13 cellular contexts compared by ENCODE assay signal in genomic region chr6:100300221-100300736, GRCh38.
DNase-seq lines count a peak whose midpoint lies in the region; ATAC-seq, FAIRE-seq and TF ChIP-seq lines count a peak whose summit lies in the region.
"Had no signal": no experiment of that assay in that cellular context is flagged by ENCODE, and none has a peak within 500 bp of the region (broad histone marks: within the 10 kb centered on the region; RNA-seq: fewer than 3 reads in every experiment).

No MANE protein-coding gene starts in this region.

- TF ChIP-seq EP300 in HepG2 (IDR thresholded peaks at IDR 0.05; ENCODE audit: low read depth in 2 of 2, low read length in 2 of 2), result peak in 1 of 2 experiments; percentile 7; a peak in 1 of 4 replicates
- no peak for TF ChIP-seq EP300 in HepG2 (CRISPR knock-in tag; IDR thresholded peaks at IDR 0.05; ENCODE audit: borderline replicate concordance)

- no TSS peak for BruUV-seq in HepG2 (replicated peaks; lab: Mats Ljungman, UMichigan)

- in situ Hi-C loops in HepG2 (cut with HindIII; ENCODE audit: extremely low pct_ligation_motif_present, low pct_unique_long_range_greater_than_20kb), result no loop called here

- H3K36me3 ChIP-seq in HepG2 (replicated peaks in 1 of 2; ENCODE audit: control insufficient read depth in 1 of 2, insufficient read depth in 2 of 2, low read length in 2 of 2), result no peaks in the 10 kb centered on the region
- H3K36me3 ChIP-seq: pancreas had no signal

- H3K9ac ChIP-seq in HepG2 (ENCODE audit: insufficient read depth, low read depth, low read length), result no peak overlapping the region

- no peak for TF ChIP-seq POLR2A in HepG2 (IDR thresholded peaks at IDR 0.05; ENCODE audit: insufficient read depth in 1 of 2, low read depth in 2 of 2, low read length in 2 of 2)

- WGBS in HepG2 (ENCODE audit: low lambda C conversion rate), result 36% methylated on average over 3 of the region's 3 CpGs

- H3K4me1 Mint-ChIP-seq in activated T-cell treated with anti-CD3 and anti-CD28 coated beads, Interleukin-2, amount 50 U/mL, for 4 hours (ENCODE audit: low read depth), result no peaks in the 10 kb centered on the region
- H3K4me1 Mint-ChIP-seq: T-helper 17 cell had no signal

- ATAC-seq in HepG2, result peak; percentile 79
- ATAC-seq in activated T-cell treated with anti-CD3 and anti-CD28 coated beads, Interleukin-2, amount 50 U/mL, for 4 hours, result no peak
- ATAC-seq in GM19463 (IDR thresholded peaks at IDR 0.05; ENCODE audit: unreplicated experiment), result no peak
- no peak for ATAC-seq in GM21367 (IDR thresholded peaks at IDR 0.05; ENCODE audit: unreplicated experiment)
- ATAC-seq: T-helper 17 cell had no signal

- H3K9me3 ChIP-seq in HepG2 (ENCODE audit: low read length), result no peaks in the 10 kb centered on the region
- H3K9me3 ChIP-seq: pancreas had no signal

- peaks cover 5% of the 10 kb centered on the region for H3K4me1 ChIP-seq in HepG2 (ENCODE audit: insufficient read depth, low read length)
- H3K4me1 ChIP-seq: pancreas had no signal

- no peak overlapping the region for H2AFZ ChIP-seq in HepG2 (ENCODE audit: low read length)

- no peak overlapping the region for H3K4me3 ChIP-seq in cardiac fibroblast (replicated peaks in 1 of 2; ENCODE audit: low read depth in 2 of 2, low read length in 2 of 2)
- H3K4me3 ChIP-seq in HepG2 (replicated peaks in 1 of 3; ENCODE audit: insufficient read depth in 1 of 3, low read depth in 2 of 3, low read length in 3 of 3), result no peak overlapping the region
- H3K4me3 ChIP-seq: pancreas had no signal

- no peak overlapping the region for H3K27ac ChIP-seq in HepG2 (ENCODE audit: extremely low read length, insufficient read depth, low read length)
- H3K27ac ChIP-seq: pancreas had no signal

- TF ChIP-seq CTCF in AG09319 (IDR thresholded peaks at IDR 0.05; ENCODE audit: low read depth, low read length) (no peak), cardiac fibroblast (IDR thresholded peaks at IDR 0.05; ENCODE audit: low read depth, low read length) (no peak), HepG2 (CRISPR knock-in tag; IDR thresholded peaks at IDR 0.05) (no peak)

- TF ChIP-seq RAD21 in HepG2 (CRISPR knock-in tag; IDR thresholded peaks at IDR 0.05), result no peak

- FAIRE-seq in HepG2 (lab: Jason Lieb, UNC), result no peak
- FAIRE-seq: pancreas had no signal

- H4K20me1 ChIP-seq in HepG2 (ENCODE audit: insufficient read depth, low read length), result no peaks in the 10 kb centered on the region

- H3K36me3 Mint-ChIP-seq in activated T-cell treated with anti-CD3 and anti-CD28 coated beads, Interleukin-2, amount 50 U/mL, for 4 hours (ENCODE audit: insufficient read depth), result no peaks in the 10 kb centered on the region

- H3K27me3 ChIP-seq in HepG2 (ENCODE audit: control insufficient read depth in 1 of 2, insufficient read depth in 2 of 2, low read length in 2 of 2), result no peaks in the 10 kb centered on the region

- no peaks in the 10 kb centered on the region for H3K79me2 ChIP-seq in HepG2 (ENCODE audit: insufficient read depth, low read length)

- DNase-seq in AG09319 (ENCODE audit: extremely low read depth, low read depth), result peak; percentile 52
- DNase-seq in LHCN-M2 (ENCODE audit: low read depth), result peak; percentile 98
- peak; percentile 88 to 99 for DNase-seq in cardiac fibroblast (ENCODE audit: low read depth in 2 of 2)
- peak; percentile 71 for DNase-seq in HepG2 (ENCODE audit: low spot score)
- no peak for DNase-seq in SIG-M5 treated with dmso at 0.1 percent for 504 hours (lab: John Stamatoyannopoulos, UW; ENCODE audit: unreplicated experiment)
- DNase-seq in activated T-cell treated with anti-CD3 and anti-CD28 coated beads, Interleukin-2, amount 50 U/mL, for 4 hours, result no peak
- DNase-seq: CD4-positive, alpha-beta T cell; cerebellar nuclear complex; NCI-H524 treated with DMSO at 0.1 percent for 48 hours; pancreas; T-helper 17 cell had no signal

- H3K4me2 ChIP-seq in HepG2 (ENCODE audit: low read depth, low read length), result no peak overlapping the region

- intact Hi-C loops in HepG2 (cut with micrococcal nuclease; ENCODE audit: unreplicated experiment), result no loop called here

- H3K9me3 Mint-ChIP-seq in activated T-cell treated with anti-CD3 and anti-CD28 coated beads, Interleukin-2, amount 50 U/mL, for 4 hours, result no peaks in the 10 kb centered on the region
- H3K9me3 Mint-ChIP-seq: CD4-positive, alpha-beta T cell had no signal

- no peak overlapping the region for H3K4me3 Mint-ChIP-seq in activated T-cell treated with anti-CD3 and anti-CD28 coated beads, Interleukin-2, amount 50 U/mL, for 4 hours
- H3K4me3 Mint-ChIP-seq: CD4-positive, alpha-beta T cell; T-helper 17 cell had no signal

- CTCF ChIA-PET in HepG2 (lab: Yijun Ruan, JAX; ENCODE audit: low intra/inter-chr PET ratio, low total read pairs), result no interaction called here

- POLR2A ChIA-PET in HepG2 (lab: Yijun Ruan, JAX), result no interaction called here

- H3K27me3 Mint-ChIP-seq in activated T-cell treated with anti-CD3 and anti-CD28 coated beads, Interleukin-2, amount 50 U/mL, for 4 hours (ENCODE audit: low read depth), result peaks cover 2% of the 10 kb centered on the region
- H3K27me3 Mint-ChIP-seq: T-helper 17 cell had no signal

TF ChIP-seq in HepG2, 621 proteins besides CTCF, POLR2A, EP300 and RAD21:
- no peak for TF ChIP-seq MTF2 (CRISPR knock-in tag; IDR thresholded peaks at IDR 0.05; ENCODE audit: borderline replicate concordance)
- no peak for TF ChIP-seq MED13 (CRISPR knock-in tag; IDR thresholded peaks at IDR 0.05)
- TF ChIP-seq TEAD3 (CRISPR knock-in tag; optimal IDR thresholded peaks at IDR 0.05; ENCODE audit: borderline replicate concordance), result peak; percentile 59
- TF ChIP-seq ZNF253 (CRISPR knock-in tag; IDR thresholded peaks at IDR 0.05; ENCODE audit: borderline replicate concordance), result no peak
- peak; percentile 76 for TF ChIP-seq FOSL2 (CRISPR knock-in tag; IDR thresholded peaks at IDR 0.05)
- TF ChIP-seq SATB2 (CRISPR knock-in tag; IDR thresholded peaks at IDR 0.05), result no peak
- TF ChIP-seq ZNF335 (CRISPR knock-in tag; IDR thresholded peaks at IDR 0.05), result no peak
- no peak for TF ChIP-seq FOXA1 (IDR thresholded peaks at IDR 0.05)
- no peak for TF ChIP-seq FOXA1 (CRISPR knock-in tag; IDR thresholded peaks at IDR 0.05)
- no peak for TF ChIP-seq EED (CRISPR knock-in tag; IDR thresholded peaks at IDR 0.05)
- no peak for TF ChIP-seq ZNF761 (CRISPR knock-in tag; conservative IDR thresholded peaks at IDR 0.05)

Comparison
In these comparisons a context has a peak if more than half of its experiments do, and no peak if none do; other contexts are left out.
1. DNase-seq: peak in AG09319 (single experiment), LHCN-M2 (single experiment), cardiac fibroblast (2 of 2) and HepG2 (single experiment); none in SIG-M5 treated with dmso at 0.1 percent for 504 hours (single experiment) and activated T-cell treated with anti-CD3 and anti-CD28 coated beads, Interleukin-2, amount 50 U/mL, for 4 hours (single experiment).